In the genomic region with DNA sequence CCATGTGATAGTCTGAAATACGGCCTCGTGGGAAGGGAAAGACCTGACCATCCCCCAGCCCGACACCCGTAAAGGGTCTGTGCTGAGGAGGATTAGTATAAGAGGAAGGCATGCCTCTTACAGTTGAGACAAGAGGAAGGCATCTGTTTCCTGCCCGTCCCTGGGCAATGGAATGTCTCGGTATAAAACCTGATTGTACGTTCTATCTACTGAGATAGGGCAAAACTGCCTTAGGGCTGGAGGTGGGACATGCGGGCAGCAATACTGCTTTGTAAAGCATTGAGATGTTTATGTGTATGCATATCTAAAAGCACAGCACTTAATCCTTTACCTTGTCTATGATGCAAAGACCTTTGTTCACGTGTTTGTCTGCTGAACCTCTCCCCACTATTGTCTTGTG, we compare ENCODE assay signal across 6 cellular contexts. TPM values are rescaled to one million over a fixed set of nuclear protein-coding genes. Genes with fewer than 3 reads are reported as not detected.
"Had no signal": no experiment of that assay in that cellular context is flagged by ENCODE, and none has a peak within 500 bp of the region (broad histone marks: within the 10 kb centered on the region; RNA-seq: fewer than 3 reads in every experiment).

No MANE protein-coding gene starts in this region.

RNA-seq across cellular contexts. Expression of gene SCGB1D1, which starts 5.0 kb away (rescaled TPM):
- polyA plus RNA-seq: endothelial cell of umbilical vein, esophagus, fibroblast of lung, foreskin keratinocyte, heart left ventricle, heart right ventricle had no signal

RNA-seq across cellular contexts. Expression of gene SCGB2A1, which starts 13.5 kb away (rescaled TPM):
- polyA plus RNA-seq: endothelial cell of umbilical vein, fibroblast of lung, foreskin keratinocyte, heart left ventricle, heart right ventricle had no signal

RNA-seq across cellular contexts. Expression of gene SCGB1D2, which starts 47.0 kb away (rescaled TPM):
- polyA plus RNA-seq: endothelial cell of umbilical vein, esophagus, fibroblast of lung, foreskin keratinocyte had no signal
